ENCODE assay signal across 18 cellular contexts in the genomic region with DNA sequence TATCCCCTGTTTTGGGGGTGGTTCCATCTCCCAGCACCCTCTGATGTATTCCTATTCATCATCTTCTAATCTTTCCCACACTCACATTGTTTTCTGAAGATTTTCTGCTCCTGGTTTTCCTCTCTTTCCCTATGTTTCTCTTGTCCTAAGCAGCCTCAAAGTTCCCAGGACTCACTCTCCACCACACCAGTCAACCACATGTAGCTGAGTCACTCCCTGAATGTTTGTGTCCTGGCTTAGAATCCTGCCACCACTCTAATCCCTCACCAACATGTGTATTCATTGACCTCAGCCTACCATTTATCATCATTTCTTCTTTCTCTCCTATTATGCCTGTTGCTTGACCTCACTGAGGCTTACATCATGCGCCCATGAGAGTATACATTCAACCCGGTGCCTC.
"Had no signal": no experiment of that assay in that cellular context is flagged by ENCODE, and none has a peak within 500 bp of the region (broad histone marks: within the 10 kb centered on the region; RNA-seq: fewer than 3 reads in every experiment).

No MANE protein-coding gene starts in this region.

- H3K79me2 ChIP-seq: parathyroid adenoma had no signal

- H3K36me3 ChIP-seq: colonic mucosa, heart left ventricle, prostate gland, right lobe of liver, spleen, transverse colon had no signal

- H3K4me1 ChIP-seq: colonic mucosa, heart left ventricle, parathyroid adenoma, prostate gland, spleen, testis, transverse colon had no signal

- H3K9me3 ChIP-seq: colonic mucosa, heart left ventricle, prostate gland, right lobe of liver, spleen, testis, transverse colon had no signal

- ATAC-seq: heart left ventricle; naive thymus-derived CD4-positive, alpha-beta T cell; right lobe of liver; stimulated activated memory B cell treated with anti-CD40 and anti-IgM and Interleukin-4, amounts not matched to agents 10 μg/mL and 1 μg/mL and 100 μg/mL, for 72 hours had no signal

- H3K27ac ChIP-seq: colonic mucosa, heart left ventricle, parathyroid adenoma, prostate gland, right lobe of liver, spleen, testis, transverse colon had no signal

- DNase-seq: colonic mucosa; dermis blood vessel endothelial cell; heart left ventricle; hippocampal formation; naive thymus-derived CD4-positive, alpha-beta T cell; nephron progenitor cell; retina; right lobe of liver; spleen; stimulated activated CD4-positive, alpha-beta T cell treated with anti-CD3 and anti-CD28 coated beads, Interleukin-15, amount 100 ng/mL, for 24 hours; stimulated activated CD4-positive, alpha-beta T cell treated with anti-CD3 and anti-CD28 coated beads, Interleukin-1b, Interleukin-23, amount 100 ng/mL, for 48 hours; stimulated activated CD4-positive, alpha-beta T cell treated with anti-CD3 and anti-CD28 coated beads, Interleukin-4, amount 100 ng/mL, for 24 hours; testis; transverse colon had no signal

- H3K27me3 ChIP-seq: colonic mucosa, heart left ventricle, right lobe of liver, spleen, testis, transverse colon had no signal

- FAIRE-seq: frontal cortex had no signal

- H3K4me3 ChIP-seq: colonic mucosa, heart left ventricle, prostate gland, right lobe of liver, spleen, testis, transverse colon had no signal

- H2AFZ ChIP-seq: parathyroid adenoma had no signal

- H3K9ac ChIP-seq: parathyroid adenoma had no signal
